Comparison of ENCODE assay signal across 8 cellular contexts in the genomic region with DNA sequence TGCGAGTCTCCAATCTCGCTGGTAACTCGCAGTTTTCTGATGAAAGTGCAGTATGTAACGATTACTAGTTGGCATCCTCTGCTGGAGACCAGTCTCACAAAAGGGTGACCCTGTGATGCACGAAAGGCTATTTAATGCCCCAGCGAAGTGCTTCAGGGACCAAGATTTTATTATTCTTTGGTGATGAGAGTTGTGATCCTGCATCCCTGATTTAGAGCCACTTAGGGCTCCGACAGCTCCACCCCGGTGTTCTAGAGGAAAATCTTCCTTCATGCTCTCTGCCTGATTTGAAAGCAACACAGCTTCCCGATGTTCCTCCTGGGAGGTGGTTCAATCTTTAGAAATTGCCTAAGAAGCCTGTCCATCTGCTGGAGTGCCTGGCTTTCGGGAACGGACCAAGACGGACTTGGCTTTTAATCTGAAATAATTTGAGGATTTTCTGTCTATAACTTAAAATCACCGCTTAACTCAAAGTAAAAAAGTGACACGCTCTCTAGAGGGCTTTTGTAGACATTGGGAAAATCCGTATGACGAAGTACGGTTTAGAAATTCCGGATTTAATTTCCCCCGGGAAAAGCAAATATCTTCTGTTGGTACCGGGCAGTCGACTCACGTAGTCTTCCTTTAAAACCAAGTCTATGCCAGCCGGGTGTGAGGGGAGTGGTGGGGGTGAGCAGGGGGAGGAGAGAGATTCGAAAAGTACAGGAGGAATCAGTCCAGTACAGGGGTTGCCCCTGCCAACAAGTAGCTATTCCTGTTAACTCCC. TPM values are rescaled to one million over a fixed set of nuclear protein-coding genes. Genes with fewer than 3 reads are reported as not detected.
A peak's percentile ranks its signal among the peaks of the same experiment; 100 is the strongest.
DNase-seq lines count a peak whose midpoint lies in the region; ATAC-seq, FAIRE-seq and TF ChIP-seq lines count a peak whose summit lies in the region.

No MANE protein-coding gene starts in this region.

- H3K4me2 ChIP-seq in BLaER1 treated with 17β-estradiol and CSF1 and Interleukin-3, amounts not matched to agents 10 nM and 100 nM, result peak overlapping the region; percentile 87 to 100 (median 99)

- intact Hi-C loops in activated B cell treated with CpG ODN at 0.5 μM for 24 hours (cut with micrococcal nuclease), result loop anchor here (1.0 to 10.0 kb wide), 7 partner anchors 17 to 809 kb away; no protein-coding TSS in a partner anchor

- no peaks in the 10 kb centered on the region for H3K9me3 Mint-ChIP-seq in activated B cell treated with CpG ODN at 0.5 μM for 24 hours

- no peaks in the 10 kb centered on the region for H3K9me3 ChIP-seq in BLaER1 treated with 17β-estradiol and CSF1 and Interleukin-3, amounts not matched to agents 10 nM and 100 nM (replicated peaks in 1 of 11)

- H3K4me3 Mint-ChIP-seq in activated B cell treated with CpG ODN at 0.5 μM for 24 hours, result peak overlapping the region; percentile 97

- H3K4me1 Mint-ChIP-seq in activated B cell treated with CpG ODN at 0.5 μM for 24 hours, result peaks cover 33% of the 10 kb centered on the region

- no peak for TF ChIP-seq CTCF in activated B cell treated with CpG ODN at 0.5 μM for 24 hours (IDR thresholded peaks at IDR 0.05)
- peak; percentile 24 for TF ChIP-seq CTCF in foreskin keratinocyte (conservative IDR thresholded peaks at IDR 0.05)

- POLR2A ChIA-PET in activated B cell treated with CpG ODN at 0.5 μM for 24 hours (lab: Charles Lee), result interaction anchor here (0.6 kb wide), 1 partner anchor 551 kb away, joined by 3 read pairs; no protein-coding TSS in a partner anchor

- peak overlapping the region in 6 of 11 experiments; percentile 57 to 92 (median 82); a peak in 11 of 22 replicates for H3K27ac ChIP-seq in BLaER1 treated with 17β-estradiol and CSF1 and Interleukin-3, amounts not matched to agents 10 nM and 100 nM
- H3K27ac ChIP-seq in foreskin keratinocyte, result peak overlapping the region; percentile 76

- DNase-seq in HTR-8/SVneo (ENCODE audit: insufficient read length, low spot score), result peak; percentile 6
- DNase-seq in activated B cell treated with CpG ODN at 0.5 μM for 24 hours, result no peak
- DNase-seq in foreskin keratinocyte, result peak; percentile 80 to 84
- peak; percentile 12 for DNase-seq in occipital lobe (lab: John Stamatoyannopoulos, UW)
- no peak for DNase-seq in GM19238 (ENCODE audit: insufficient read length, low spot score)

- CTCF ChIA-PET in activated B cell treated with CpG ODN at 0.5 μM for 24 hours (lab: Charles Lee), result interaction anchor here (1.6 kb wide), 1 partner anchor 769 kb away, joined by 5 read pairs; no protein-coding TSS in a partner anchor

- ATAC-seq in activated B cell treated with CpG ODN at 0.5 μM for 24 hours (ENCODE audit: low read depth) (no peak), foreskin keratinocyte (peak; percentile 5), GM21825 (IDR thresholded peaks at IDR 0.05; ENCODE audit: unreplicated experiment) (no peak), GM19467 (IDR thresholded peaks at IDR 0.05; ENCODE audit: unreplicated experiment) (no peak)

- H3K4me3 ChIP-seq in BLaER1 treated with 17β-estradiol and CSF1 and Interleukin-3, amounts not matched to agents 10 nM and 100 nM, result peak overlapping the region; percentile 64 to 87 (median 74)

- no peaks in the 10 kb centered on the region for H3K27me3 Mint-ChIP-seq in activated B cell treated with CpG ODN at 0.5 μM for 24 hours

- H3K27ac Mint-ChIP-seq in activated B cell treated with CpG ODN at 0.5 μM for 24 hours, result peak overlapping the region; percentile 93

- H3K27me3 ChIP-seq in BLaER1 treated with 17β-estradiol and CSF1 and Interleukin-3, amounts not matched to agents 10 nM and 100 nM, result peaks cover 0 to 24% (median 15%) of the 10 kb centered on the region in 11 experiments; a peak in 18 of 22 replicates
- no peaks in the 10 kb centered on the region for H3K27me3 ChIP-seq in foreskin keratinocyte

- FAIRE-seq in HTR-8/SVneo (lab: Jason Lieb, UNC), result no peak

- H3K4me1 ChIP-seq in BLaER1 treated with 17β-estradiol and CSF1 and Interleukin-3, amounts not matched to agents 10 nM and 100 nM, result peaks cover 10 to 56% (median 36%) of the 10 kb centered on the region in 10 experiments
- H3K4me1 ChIP-seq in foreskin keratinocyte, result peaks cover 37% of the 10 kb centered on the region

- peaks cover 25% of the 10 kb centered on the region for H3K36me3 Mint-ChIP-seq in activated B cell treated with CpG ODN at 0.5 μM for 24 hours (ENCODE audit: low read depth)

- H3K36me3 ChIP-seq in BLaER1 treated with 17β-estradiol and CSF1 and Interleukin-3, amounts not matched to agents 10 nM and 100 nM, result no peaks in the 10 kb centered on the region

- peak overlapping the region; percentile 46 to 91 (median 83); a peak in 21 of 22 replicates for H3K9ac ChIP-seq in BLaER1 treated with 17β-estradiol and CSF1 and Interleukin-3, amounts not matched to agents 10 nM and 100 nM

- H4K20me1 ChIP-seq in BLaER1 treated with 17β-estradiol and CSF1 and Interleukin-3, amounts not matched to agents 10 nM and 100 nM, result peaks cover 0 to 9% (median 0%) of the 10 kb centered on the region in 11 experiments; a peak in 5 of 22 replicates

RNA-seq across cellular contexts. Expression of gene ALCAM, which starts 1.0 kb away (rescaled TPM):
- 27.6 and 28.5 TPM in 2 replicates for total RNA-seq in activated B cell treated with CpG ODN at 0.5 μM for 24 hours
- 89.9 and 117 TPM in 2 replicates for total RNA-seq in foreskin keratinocyte
- 27.6 and 30.0 TPM in 2 replicates for polyA plus RNA-seq in foreskin keratinocyte
- total RNA-seq in occipital lobe, result 119 TPM

Comparison
In these comparisons a context has a peak if more than half of its experiments do, and no peak if none do; other contexts are left out.
1. DNase-seq: peak in HTR-8/SVneo (single experiment), foreskin keratinocyte (2 of 2) and occipital lobe (single experiment); none in activated B cell treated with CpG ODN at 0.5 μM for 24 hours (single experiment) and GM19238 (single experiment).